ENCODE assay signal across 8 cellular contexts in genomic region chr3:169764453-169765280, GRCh38. TPM values are rescaled to one million over a fixed set of nuclear protein-coding genes. Genes with fewer than 3 reads are reported as not detected.
A peak's percentile ranks its signal among the peaks of the same experiment; 100 is the strongest.
DNase-seq lines count a peak whose midpoint lies in the region; ATAC-seq, FAIRE-seq and TF ChIP-seq lines count a peak whose summit lies in the region.

Gene TERC, minus strand, starts transcription at chr3:169765060.

- TF ChIP-seq RAD21 in A549 (conservative IDR thresholded peaks at IDR 0.05 in 1 of 2, IDR thresholded peaks at IDR 0.05 in 1 of 2), result no peak

- intact Hi-C loops in activated B cell treated with CpG ODN at 0.5 μM for 24 hours (cut with micrococcal nuclease), result loop anchor here (1.0 to 5.0 kb wide), 10 partner anchors 9 to 1144 kb away; partner anchors contain the start of genes EIF5A2, MECOM, MYNN and PHC3

- H3K27ac ChIP-seq in A549 (peak within 1 kb of the TSS; percentile 95 to 99), smooth muscle cell (ENCODE audit: low read depth) (peak within 1 kb of the TSS; percentile 62)

- peaks cover 18% of the 10 kb centered on the region for H3K9me3 ChIP-seq in A549
- H3K9me3 ChIP-seq in smooth muscle cell (replicated peaks; ENCODE audit: low read depth), result no peaks in the 10 kb centered on the region

- TF ChIP-seq EP300 in A549 (IDR thresholded peaks at IDR 0.05), result no peak

- peak; percentile 83 to 95 for DNase-seq in A549 (ENCODE audit: low read depth in 1 of 2, low spot score in 1 of 2)
- DNase-seq in NCI-H2171 treated with DMSO at 0.1 percent for 48 hours (lab: John Stamatoyannopoulos, UW), result peak; percentile 92
- peak; percentile 78 for DNase-seq in activated B cell treated with CpG ODN at 0.5 μM for 24 hours
- DNase-seq in cardiac fibroblast (ENCODE audit: low read depth in 2 of 2), result peak; percentile 91 to 94
- peak; percentile 82 for DNase-seq in iPS-NIHi7 (ENCODE audit: extremely low spot score)
- peak; percentile 7 for DNase-seq in smooth muscle cell (lab: John Stamatoyannopoulos, UW; ENCODE audit: unreplicated experiment)

- H3K36me3 ChIP-seq in smooth muscle cell (ENCODE audit: low read depth), result no peaks in the 10 kb centered on the region

- H3K27ac Mint-ChIP-seq in activated B cell treated with CpG ODN at 0.5 μM for 24 hours, result peak within 1 kb of the TSS; percentile 99

- TF ChIP-seq POLR2A in A549 (IDR thresholded peaks at IDR 0.05; ENCODE audit: low read length), result peak; percentile 76
- peak; percentile 91 for TF ChIP-seq POLR2A in GM18526 (IDR thresholded peaks at IDR 0.05; ENCODE audit: extremely low read depth, insufficient read length)

- peak within 1 kb of the TSS; percentile 96 for H3K4me3 Mint-ChIP-seq in activated B cell treated with CpG ODN at 0.5 μM for 24 hours

- H3K4me1 Mint-ChIP-seq in activated B cell treated with CpG ODN at 0.5 μM for 24 hours, result peaks cover 25% of the 10 kb centered on the region

- H3K27me3 ChIP-seq in smooth muscle cell (ENCODE audit: low read depth), result no peaks in the 10 kb centered on the region

- peaks cover 6% of the 10 kb centered on the region for H3K9me3 Mint-ChIP-seq in activated B cell treated with CpG ODN at 0.5 μM for 24 hours

- peaks cover 20% of the 10 kb centered on the region for H3F3A ChIP-seq in smooth muscle cell (ENCODE audit: low read depth)

- ATAC-seq in A549 (peak; percentile 83 to 93), HG03064 (IDR thresholded peaks at IDR 0.05; ENCODE audit: low read depth, unreplicated experiment) (peak; percentile 72), activated B cell treated with CpG ODN at 0.5 μM for 24 hours (ENCODE audit: low read depth) (peak; percentile 79)

- no peaks in the 10 kb centered on the region for H4K20me1 ChIP-seq in smooth muscle cell (ENCODE audit: low read depth)

- peaks cover 6% of the 10 kb centered on the region for H3K36me3 Mint-ChIP-seq in activated B cell treated with CpG ODN at 0.5 μM for 24 hours (ENCODE audit: low read depth)

- H2AFZ ChIP-seq in smooth muscle cell (ENCODE audit: low read depth), result peak within 1 kb of the TSS; percentile 76

- H3K4me3 ChIP-seq in A549 (peak within 1 kb of the TSS; percentile 92), cardiac fibroblast (replicated peaks in 1 of 2; ENCODE audit: low read depth in 2 of 2, low read length in 2 of 2) (peak within 1 kb of the TSS; percentile 68 to 75), smooth muscle cell (peak within 1 kb of the TSS; percentile 62)

- peak within 1 kb of the TSS; percentile 74 for H3K9ac ChIP-seq in smooth muscle cell (ENCODE audit: low read depth)

- POLR2A ChIA-PET in A549 (lab: Yijun Ruan, JAX) (interaction anchor here (0.6 to 1.5 kb wide), 9 partner anchors 9 to 1730 kb away, joined by 3 to 18 read pairs (median 5); partner anchors contain the start of genes MYNN and SEC62), activated B cell treated with CpG ODN at 0.5 μM for 24 hours (lab: Charles Lee) (interaction anchor here (0.6 to 3.5 kb wide), 31 partner anchors 8 to 1105 kb away, joined by 3 to 86 read pairs (median 4); partner anchors contain the start of genes LRRC34, LRRIQ4, MYNN and RPL22L1)

- H3K4me1 ChIP-seq in A549 (no peaks in the 10 kb centered on the region), smooth muscle cell (ENCODE audit: low read depth) (no peaks in the 10 kb centered on the region)

- WGBS in A549 (ENCODE audit: missing lambda C conversion rate), result 2% methylated on average over 39 of the region's 77 CpGs
- 9% methylated on average over 66 of the region's 77 CpGs for WGBS in smooth muscle cell (ENCODE audit: low lambda C conversion rate)

- CTCF ChIA-PET in A549 (lab: Yijun Ruan, JAX) (interaction anchor here (0.6 to 2.6 kb wide), 3 partner anchors 8 to 615 kb away, joined by 3 to 13 read pairs (median 10); partner anchors contain the start of gene MYNN), activated B cell treated with CpG ODN at 0.5 μM for 24 hours (lab: Charles Lee) (interaction anchor here (1.6 to 3.1 kb wide), 2 partner anchors 8 to 98 kb away, joined by 8 to 17 read pairs; partner anchors contain the start of gene MYNN)

- no peak for TF ChIP-seq CTCF in A549 (IDR thresholded peaks at IDR 0.05)
- no peak for TF ChIP-seq CTCF in activated B cell treated with CpG ODN at 0.5 μM for 24 hours (IDR thresholded peaks at IDR 0.05)
- TF ChIP-seq CTCF in cardiac fibroblast (IDR thresholded peaks at IDR 0.05; ENCODE audit: low read depth, low read length), result no peak
- no peak for TF ChIP-seq CTCF in smooth muscle cell (IDR thresholded peaks at IDR 0.05; ENCODE audit: borderline replicate concordance, insufficient read depth, poor library complexity, severe bottlenecking)

- H3K27me3 Mint-ChIP-seq in activated B cell treated with CpG ODN at 0.5 μM for 24 hours, result no peaks in the 10 kb centered on the region

- peak within 1 kb of the TSS; percentile 85 for H3K4me2 ChIP-seq in A549
- H3K4me2 ChIP-seq in smooth muscle cell, result peak within 1 kb of the TSS; percentile 87

- FAIRE-seq in A549 (lab: Jason Lieb, UNC), result no peak

- H3K79me2 ChIP-seq in smooth muscle cell (ENCODE audit: low read depth), result no peaks in the 10 kb centered on the region

TF ChIP-seq in A549, 52 proteins besides CTCF, POLR2A, EP300 and RAD21 (continues in another document):
- TF ChIP-seq FOXS1 (CRISPR knock-in tag; IDR thresholded peaks at IDR 0.05) (no peak), HMGXB4 (CRISPR knock-in tag; IDR thresholded peaks at IDR 0.05; ENCODE audit: borderline replicate concordance) (peak; percentile 80; the same call in 1 of the 2 replicates), RARB (CRISPR knock-in tag; IDR thresholded peaks at IDR 0.05) (peak; percentile 96), POLR2AphosphoS2 (conservative IDR thresholded peaks at IDR 0.05; ENCODE audit: low read length) (no peak), CBX2 (IDR thresholded peaks at IDR 0.05; ENCODE audit: borderline replicate concordance, low read depth) (no peak), EHMT2 (IDR thresholded peaks at IDR 0.05; ENCODE audit: low read depth) (no peak), ZNF302 (CRISPR knock-in tag; IDR thresholded peaks at IDR 0.05) (no peak), HOXB5 (CRISPR knock-in tag; IDR thresholded peaks at IDR 0.05) (0 out of 2 replicates have a peak, but pooled peaks have one; percentile 23), MAX (IDR thresholded peaks at IDR 0.05) (peak; percentile 79), JUN (IDR thresholded peaks at IDR 0.05) (peak; percentile 85 to 98), TP53 (CRISPR knock-in tag; IDR thresholded peaks at IDR 0.05) (peak; percentile 26; the same call in 1 of the 2 replicates), FOSB (CRISPR knock-in tag; IDR thresholded peaks at IDR 0.05) (peak; percentile 96), FOSL2 (IDR thresholded peaks at IDR 0.05) (no peak), FOSL2 (CRISPR knock-in tag; IDR thresholded peaks at IDR 0.05) (no peak; the same call in 1 of the 2 replicates), PHF8 (IDR thresholded peaks at IDR 0.05; ENCODE audit: borderline replicate concordance, low read depth) (peak; percentile 87; the same call in 1 of the 2 replicates), TFCP2L1 (CRISPR knock-in tag; IDR thresholded peaks at IDR 0.05) (peak; percentile 98), CHD2 (IDR thresholded peaks at IDR 0.05; ENCODE audit: low read length, partially characterized antibody) (peak; percentile 94), ESRRA (IDR thresholded peaks at IDR 0.05; ENCODE audit: borderline replicate concordance, low read length) (no peak), MAZ (IDR thresholded peaks at IDR 0.05; ENCODE audit: borderline replicate concordance, low read depth, low read length) (no peak), RCOR1 (IDR thresholded peaks at IDR 0.05; ENCODE audit: low read depth, low read length) (no peak), PBX3 (IDR thresholded peaks at IDR 0.05) (peak; percentile 87), HEYL (CRISPR knock-in tag; IDR thresholded peaks at IDR 0.05) (no peak), ZFP36 (IDR thresholded peaks at IDR 0.05; ENCODE audit: borderline replicate concordance, partially characterized antibody) (no peak), GATA3 (IDR thresholded peaks at IDR 0.05; ENCODE audit: borderline replicate concordance) (no peak), KDM1A (IDR thresholded peaks at IDR 0.05; ENCODE audit: low read depth) (no peak), CHD4 (IDR thresholded peaks at IDR 0.05; ENCODE audit: borderline replicate concordance) (no peak)

RNA-seq across cellular contexts. Expression of gene TERC, which starts in this region (rescaled TPM):
- polyA plus RNA-seq in A549 (2011; rRNA removed) (2.2 TPM in 1 of 2 replicates, not detected in the other), A549 (2017; fragmentation: RNase III; extraction: RNeasy Plus Mini Kit Qiagen cat#74134 plus additional on column Dnase treatment) (0.25 TPM in 1 of 3 replicates, not detected in the others), smooth muscle cell (not detected in 2 replicates)
- 0.71 TPM in 2 replicates for polyA plus RNA-seq in A549 (2012; cell fraction: cytosol; rRNA removed)
- 3.6 and 7.1 TPM in 2 replicates for polyA plus RNA-seq in A549 (2012; cell fraction: nucleus; rRNA removed)
- polyA minus RNA-seq in A549 (2011; rRNA and poly(A)+ RNA removed), result 63.4 and 271 TPM in 2 replicates
- total RNA-seq in activated B cell treated with CpG ODN at 0.5 μM for 24 hours (2.5 and 8.4 TPM in 2 replicates), smooth muscle cell (148 and 194 TPM in 2 replicates)

Comparison
In these comparisons a context has a peak if more than half of its experiments do, and no peak if none do; other contexts are left out.
1. Peak in every context shown above with its lines: DNase-seq, ATAC-seq, H3K4me3 ChIP-seq and H3K27ac ChIP-seq.
2. RNA of gene TERC (total RNA-seq): 148 to 194 TPM in smooth muscle cell; 2.5 to 8.4 TPM in activated B cell treated with CpG ODN at 0.5 μM for 24 hours; every median in the first group is over 10 times any median in the second.
3. DNase-seq: peak in every context shown above with its lines; median percentile 92 in cardiac fibroblast; 92 in NCI-H2171 treated with DMSO at 0.1 percent for 48 hours; 89 in A549; 82 in iPS-NIHi7; 78 in activated B cell treated with CpG ODN at 0.5 μM for 24 hours; 7 in smooth muscle cell.